10 cellular contexts compared by ENCODE assay signal in the genomic region with DNA sequence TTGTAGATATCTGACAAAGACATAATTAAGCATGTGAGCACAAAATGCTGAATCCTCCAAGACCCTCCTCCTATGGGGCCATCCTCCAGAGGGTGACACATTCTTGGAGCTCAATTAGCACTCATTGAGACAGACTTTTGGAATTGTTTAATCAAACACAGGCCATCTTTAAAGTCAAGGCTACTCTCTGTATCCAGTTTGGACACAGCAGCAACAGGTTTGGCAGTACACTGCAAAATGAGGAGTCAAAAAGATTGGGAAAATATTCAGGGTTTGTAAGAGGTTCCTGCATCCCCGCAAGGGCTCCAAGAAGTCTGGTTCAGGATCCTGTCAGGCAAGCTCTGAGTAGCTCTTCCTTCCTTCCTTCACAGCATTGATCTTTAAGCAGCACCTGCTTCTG. TPM values are rescaled to one million over a fixed set of nuclear protein-coding genes. Genes with fewer than 3 reads are reported as not detected.
DNase-seq lines count a peak whose midpoint lies in the region; ATAC-seq and TF ChIP-seq lines count a peak whose summit lies in the region.
"Had no signal": no experiment of that assay in that cellular context is flagged by ENCODE, and none has a peak within 500 bp of the region (broad histone marks: within the 10 kb centered on the region; RNA-seq: fewer than 3 reads in every experiment).

No MANE protein-coding gene starts in this region.

- H3K36me3 ChIP-seq in Karpas-422 (ENCODE audit: insufficient read depth, low read length): peaks cover 25% of the 10 kb centered on the region; the same call in 1 of the 2 replicates

- H2AFZ ChIP-seq in Karpas-422 (ENCODE audit: low read length): no peak overlapping the region

- H3K4me3 Mint-ChIP-seq in CD14-positive monocyte: peak overlapping the region; percentile 97 to 100
- peak overlapping the region; percentile 96 to 98 (median 97) for H3K4me3 Mint-ChIP-seq in nephron

- H3K9me3 Mint-ChIP-seq in CD14-positive monocyte (no peaks in the 10 kb centered on the region), nephron (no peaks in the 10 kb centered on the region)

- H3K27ac ChIP-seq in Karpas-422 (ENCODE audit: low read length): peak overlapping the region; percentile 91; the same call in 1 of the 2 replicates
- H3K27ac ChIP-seq in coronary artery: no peak overlapping the region

- H3K27me3 Mint-ChIP-seq in CD14-positive monocyte (ENCODE audit: low read depth in 3 of 3): peaks cover 0 to 1% (median 0%) of the 10 kb centered on the region in 3 donors
- H3K27me3 Mint-ChIP-seq in nephron (ENCODE audit: low read depth): no peaks in the 10 kb centered on the region

- peaks cover 90% of the 10 kb centered on the region for H3K79me2 ChIP-seq in Karpas-422 (ENCODE audit: low read length)

- H3K4me1 Mint-ChIP-seq in CD14-positive monocyte: peaks cover 43% of the 10 kb centered on the region
- peaks cover 30% of the 10 kb centered on the region for H3K4me1 Mint-ChIP-seq in nephron

- intact Hi-C loops in CD14-positive monocyte (cut with micrococcal nuclease): loop anchor here (5.0 to 10.0 kb wide), 3 partner anchors 317 to 632 kb away; partner anchors contain the start of genes DNAJA2 (in 1 of the 2) and NETO2 (in 1 of the 2)

- H4K20me1 ChIP-seq in Karpas-422 (ENCODE audit: insufficient read depth, low read depth, low read length): no peaks in the 10 kb centered on the region; the same call in 1 of the 2 replicates

- no peak for DNase-seq in CD14-positive monocyte (ENCODE audit: low spot score)
- DNase-seq in Karpas-422: no peak
- no peak for DNase-seq in coronary artery (ENCODE audit: low spot score)
- no peak for DNase-seq in HuH-7.5 (ENCODE audit: low spot score)
- no peak for DNase-seq in HK-2 (ENCODE audit: unreplicated experiment)
- DNase-seq: midbrain, NCI-H526 had no signal

- peak overlapping the region; percentile 80 for H3K4me2 ChIP-seq in Karpas-422 (ENCODE audit: low read depth, low read length, poor library complexity, severe bottlenecking)

- H3K9me3 ChIP-seq in Karpas-422 (ENCODE audit: low read length): no peaks in the 10 kb centered on the region

- H3K9ac ChIP-seq in Karpas-422 (ENCODE audit: low read length): peak overlapping the region; percentile 92

- H3K4me1 ChIP-seq in Karpas-422 (ENCODE audit: low read length): peaks cover 55% of the 10 kb centered on the region

- H3K27ac Mint-ChIP-seq in CD14-positive monocyte (peak overlapping the region in 5 of 7 donors; percentile 14 to 99 (median 96)), nephron (peak overlapping the region; percentile 97 to 100 (median 99))

- TF ChIP-seq CTCF in CD14-positive monocyte (IDR thresholded peaks at IDR 0.05): no peak
- TF ChIP-seq CTCF in coronary artery (IDR thresholded peaks at IDR 0.05): no peak
- no peak for TF ChIP-seq CTCF in nephron (IDR thresholded peaks at IDR 0.05; ENCODE audit: unreplicated experiment in 3 of 3)

- ATAC-seq in HG03196 (IDR thresholded peaks at IDR 0.05; ENCODE audit: unreplicated experiment) (no peak), GM18907 (IDR thresholded peaks at IDR 0.05; ENCODE audit: unreplicated experiment) (no peak)

- no peaks in the 10 kb centered on the region for H3K27me3 ChIP-seq in Karpas-422 (ENCODE audit: low read length)

- peaks cover 32 to 43% of the 10 kb centered on the region in 2 donors for H3K36me3 Mint-ChIP-seq in CD14-positive monocyte
- H3K36me3 Mint-ChIP-seq in nephron (ENCODE audit: low read depth): peaks cover 17% of the 10 kb centered on the region

- no peaks in the 10 kb centered on the region for H3K9me2 ChIP-seq in Karpas-422 (replicated peaks; ENCODE audit: insufficient read depth, low read length)

- peak overlapping the region; percentile 73 for H3K4me3 ChIP-seq in Karpas-422 (ENCODE audit: low read length)
- H3K4me3 ChIP-seq in coronary artery: peak overlapping the region; percentile 84

RNA-seq across cellular contexts. Expression of gene ITFG1, which starts 1.3 kb away (rescaled TPM):
- 10 to 100 TPM; 35.3 to 62.5 TPM for polyA plus RNA-seq in CD14-positive monocyte
- total RNA-seq in Karpas-422 (2014; rRNA removed; shearing (Covaris generic); ENCODE audit: low replicate concordance): 68.1 and 161 TPM in 2 replicates

RNA-seq across cellular contexts. Expression of gene PHKB, which starts 1.5 kb away (rescaled TPM):
- polyA plus RNA-seq in CD14-positive monocyte: 10 to 100 TPM; 49.8 to 53.1 TPM
- total RNA-seq in Karpas-422 (2014; rRNA removed; shearing (Covaris generic); ENCODE audit: low replicate concordance): 53.7 and 87.4 TPM in 2 replicates
